In the genomic region with DNA sequence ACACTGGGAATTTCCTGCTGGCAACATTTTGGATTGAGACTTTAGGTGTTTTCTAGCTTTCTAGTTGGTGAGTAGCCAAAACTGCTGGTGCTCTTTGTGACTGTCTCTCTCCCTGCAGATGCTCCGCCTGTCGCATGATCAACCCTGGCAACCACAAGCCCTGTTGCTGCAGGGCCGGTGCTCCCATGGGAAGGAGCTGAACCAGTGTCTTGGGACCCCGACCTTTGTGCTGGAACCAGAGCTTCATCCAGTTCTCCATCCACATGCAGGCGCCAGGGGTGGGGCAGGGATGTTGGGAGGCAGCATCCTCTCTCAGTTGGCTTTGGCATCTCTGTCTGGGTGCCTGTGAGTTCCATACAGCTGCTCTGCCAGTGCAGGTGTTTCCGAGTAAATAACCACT, we compare ENCODE assay signal across 5 cellular contexts.
"Had no signal": no experiment of that assay in that cellular context is flagged by ENCODE, and none has a peak within 500 bp of the region (broad histone marks: within the 10 kb centered on the region; RNA-seq: fewer than 3 reads in every experiment).

No MANE protein-coding gene starts in this region.

- H2AFZ ChIP-seq: GM23248 had no signal

- H3K36me3 ChIP-seq: HAP-1 had no signal

- H3K9ac ChIP-seq: GM23248 had no signal

- H3K27ac ChIP-seq: GM23248, HL-60 had no signal

- H3K9me3 ChIP-seq: HAP-1 had no signal

- H3K4me3 ChIP-seq: GM23248, HAP-1 had no signal

- H3K4me1 ChIP-seq: HAP-1 had no signal

- DNase-seq: GM23248, GOT3, HFFc6 had no signal
